ENCODE assay signal across 15 cellular contexts in genomic region chr14:90281261-90281660, GRCh38. TPM values are rescaled to one million over a fixed set of nuclear protein-coding genes. Genes with fewer than 3 reads are reported as not detected.
DNase-seq lines count a peak whose midpoint lies in the region; ATAC-seq, FAIRE-seq and TF ChIP-seq lines count a peak whose summit lies in the region.
"Had no signal": no experiment of that assay in that cellular context is flagged by ENCODE, and none has a peak within 500 bp of the region (broad histone marks: within the 10 kb centered on the region; RNA-seq: fewer than 3 reads in every experiment).

No MANE protein-coding gene starts in this region.

- no peaks in the 10 kb centered on the region for H3K27me3 ChIP-seq in bronchial epithelial cell (ENCODE audit: control insufficient read depth, insufficient read depth, low read length)
- H3K27me3 ChIP-seq in right cardiac atrium (ENCODE audit: control insufficient read depth, insufficient read depth), result no peaks in the 10 kb centered on the region
- H3K27me3 ChIP-seq: esophagus muscularis mucosa had no signal

- WGBS in right cardiac atrium, result 80% methylated on average over 8 of the region's 8 CpGs

- no peaks in the 10 kb centered on the region for H3K9me3 ChIP-seq in right cardiac atrium (ENCODE audit: control insufficient read depth, low read length)
- H3K9me3 ChIP-seq: esophagus muscularis mucosa had no signal

- in situ Hi-C loops in Caki2 (cut with HindIII; ENCODE audit: low pct_unique_long_range_greater_than_20kb, low sequenced_read_pairs), result no loop called here

- H3K4me3 ChIP-seq in bronchial epithelial cell (ENCODE audit: low read depth, low read length) (no peak overlapping the region), right cardiac atrium (ENCODE audit: low read length) (no peak overlapping the region)
- H3K4me3 ChIP-seq: esophagus muscularis mucosa had no signal

- H3K36me3 ChIP-seq in bronchial epithelial cell (ENCODE audit: control insufficient read depth, insufficient read depth, low read length), result peaks cover 15% of the 10 kb centered on the region

- DNase-seq in Caki2 (ENCODE audit: low read depth) (peak; percentile 61), LHCN-M2 (ENCODE audit: low read depth) (peak; percentile 86), bronchial epithelial cell (ENCODE audit: low read depth) (peak; percentile 85), kidney glomerular epithelial cell (lab: John Stamatoyannopoulos, UW) (peak; percentile 58), COLO668 (lab: John Stamatoyannopoulos, UW; ENCODE audit: unreplicated experiment) (no peak), right cardiac atrium (no peak)
- no peak for DNase-seq in activated naive CD4-positive, alpha-beta T cell (lab: John Stamatoyannopoulos, UW)
- DNase-seq: CD4-positive, alpha-beta T cell; Karpas-422; left cardiac atrium; nephron progenitor cell; stimulated activated CD8-positive, alpha-beta memory T cell treated with anti-CD3 and anti-CD28 coated beads, Interleukin-4, amount 100 ng/mL, for 48 hours had no signal

- no peak overlapping the region for H3K27ac ChIP-seq in right cardiac atrium (ENCODE audit: low read length)
- H3K27ac ChIP-seq: esophagus muscularis mucosa, VCaP had no signal

- TF ChIP-seq CTCF in bronchial epithelial cell (IDR thresholded peaks at IDR 0.05; ENCODE audit: insufficient read depth, low read length, severe bottlenecking), result no peak

- no peaks in the 10 kb centered on the region for H3K4me1 ChIP-seq in right cardiac atrium (ENCODE audit: control insufficient read depth, insufficient read depth, low read length)
- H3K4me1 ChIP-seq: esophagus muscularis mucosa had no signal

- intact Hi-C loops in right cardiac atrium (cut with DNase I), result no loop called here

- no peak for ATAC-seq in right cardiac atrium
- no peak for ATAC-seq in HG02678 (IDR thresholded peaks at IDR 0.05; ENCODE audit: unreplicated experiment)
- ATAC-seq: left cardiac atrium had no signal

- no peak for FAIRE-seq in bronchial epithelial cell (lab: Jason Lieb, UNC)

RNA-seq across cellular contexts. Expression of gene PSMC1, which starts 24.9 kb away (rescaled TPM):
- total RNA-seq in Caki2 (2014; rRNA removed; shearing (Covaris generic); ENCODE audit: low replicate concordance), result 134 and 136 TPM in 2 replicates
- total RNA-seq in LHCN-M2 (2014; rRNA removed), result 269 and 286 TPM in 2 replicates
- polyA plus RNA-seq in LHCN-M2 (2012), result 186 TPM
- 102 and 145 TPM in 2 replicates for total RNA-seq in bronchial epithelial cell
- total RNA-seq in right cardiac atrium, result 100 to 1,000 TPM in 3 of 4 donors, 10 to 100 TPM in 1; 89.9 to 127 (median 118) TPM
- polyA plus RNA-seq in right cardiac atrium, result 201 TPM

RNA-seq across cellular contexts. Expression of gene NRDE2, which starts 50.5 kb away (rescaled TPM):
- 9.3 and 12.6 TPM in 2 replicates for total RNA-seq in Caki2 (2014; rRNA removed; shearing (Covaris generic); ENCODE audit: low replicate concordance)
- total RNA-seq in LHCN-M2 (2014; rRNA removed), result 4.2 and 5.9 TPM in 2 replicates
- polyA plus RNA-seq in LHCN-M2 (2012), result 4.5 TPM
- total RNA-seq in bronchial epithelial cell, result 5.8 and 6.1 TPM in 2 replicates
- total RNA-seq in right cardiac atrium, result 10 to 100 TPM; 10.9 to 15.3 (median 12.4) TPM
- 6.2 TPM for polyA plus RNA-seq in right cardiac atrium

Comparison
In these comparisons a context has a peak if more than half of its experiments do, and no peak if none do; other contexts are left out.
1. DNase-seq: peak in Caki2 (single experiment), LHCN-M2 (single experiment), bronchial epithelial cell (single experiment) and kidney glomerular epithelial cell (single experiment); none in COLO668 (single experiment), right cardiac atrium (0 of 3) and activated naive CD4-positive, alpha-beta T cell (0 of 4).